Comparison of ENCODE assay signal across 8 cellular contexts in the genomic region with DNA sequence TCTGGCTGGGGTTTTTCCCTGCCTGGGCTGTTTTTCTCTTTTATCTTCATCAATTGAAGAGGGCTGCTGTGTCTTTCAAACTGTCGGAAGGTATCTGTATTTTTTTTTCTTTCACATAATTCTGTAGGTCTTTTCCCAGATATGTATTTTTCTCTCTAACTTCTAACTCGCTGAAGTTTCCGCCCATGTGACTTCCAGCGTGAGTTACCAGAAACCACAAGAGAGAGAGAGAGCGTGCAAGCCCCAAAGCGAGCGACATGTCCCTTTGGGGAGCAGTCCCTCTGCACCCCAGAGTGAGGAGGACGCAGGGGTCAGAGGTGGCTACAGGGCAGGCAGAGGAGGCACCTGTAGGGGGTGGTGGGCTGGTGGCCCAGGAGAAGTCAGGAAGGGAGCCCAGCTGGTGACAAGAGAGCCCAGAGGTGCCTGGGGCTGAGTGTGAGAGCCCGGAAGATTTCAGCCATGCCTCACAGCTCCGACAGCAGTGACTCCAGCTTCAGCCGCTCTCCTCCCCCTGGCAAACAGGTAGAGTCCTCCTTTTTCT. TPM values are rescaled to one million over a fixed set of nuclear protein-coding genes. Genes with fewer than 3 reads are reported as not detected.
A peak's percentile ranks its signal among the peaks of the same experiment; 100 is the strongest.
DNase-seq lines count a peak whose midpoint lies in the region; ATAC-seq and TF ChIP-seq lines count a peak whose summit lies in the region.

A gene with protein sequence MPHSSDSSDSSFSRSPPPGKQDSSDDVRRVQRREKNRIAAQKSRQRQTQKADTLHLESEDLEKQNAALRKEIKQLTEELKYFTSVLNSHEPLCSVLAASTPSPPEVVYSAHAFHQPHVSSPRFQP (plus strand): TSS at position 246 of the 541 bp plus-strand sequence. CDS start 214 bp downstream, at position 460.

- POLR2A ChIA-PET in HEK293T (lab: Yijun Ruan, JAX): no interaction called here

- H3K27me3 ChIP-seq in mucosa of stomach (ENCODE audit: control insufficient read depth, insufficient read depth, low read length): peaks cover 4% of the 10 kb centered on the region
- peaks cover 0 to 16% (median 0%) of the 10 kb centered on the region in 3 donors for H3K27me3 ChIP-seq in stomach
- H3K27me3 ChIP-seq in uterus: no peaks in the 10 kb centered on the region

- H3K9ac ChIP-seq in mucosa of stomach (ENCODE audit: low read length): peak within 1 kb of the TSS; percentile 79

- TF ChIP-seq CTCF in stomach (IDR thresholded peaks at IDR 0.05) (no peak), uterus (IDR thresholded peaks at IDR 0.05) (no peak)

- no peaks in the 10 kb centered on the region for H3K36me3 ChIP-seq in mucosa of stomach (ENCODE audit: control insufficient read depth, insufficient read depth, low read length)
- no peaks in the 10 kb centered on the region for H3K36me3 ChIP-seq in stomach
- H3K36me3 ChIP-seq in uterus: no peaks in the 10 kb centered on the region

- DNase-seq in GDM1 (lab: John Stamatoyannopoulos, UW) (peak; percentile 29), OCI-M1 (lab: John Stamatoyannopoulos, UW) (peak; percentile 39), stomach (peak; percentile 58), HEK293T (ENCODE audit: extremely low spot score) (no peak), uterus (no peak)
- DNase-seq in activated naive CD4-positive, alpha-beta T cell (lab: John Stamatoyannopoulos, UW): peak; percentile 46 to 53 (median 49)

- ATAC-seq in GM21786 (IDR thresholded peaks at IDR 0.05; ENCODE audit: unreplicated experiment): peak; percentile 55

- TF ChIP-seq POLR2A in stomach (IDR thresholded peaks at IDR 0.05) (peak in 1 of 4 donors; percentile 48), uterus (IDR thresholded peaks at IDR 0.05) (no peak)

- H3K4me1 ChIP-seq in mucosa of stomach (ENCODE audit: control insufficient read depth, insufficient read depth, low read length): peaks cover 32% of the 10 kb centered on the region
- H3K4me1 ChIP-seq in stomach: peaks cover 0 to 24% (median 9%) of the 10 kb centered on the region in 4 donors
- H3K4me1 ChIP-seq in uterus: no peaks in the 10 kb centered on the region

- H3K9me3 ChIP-seq in mucosa of stomach (ENCODE audit: control insufficient read depth, low read length): no peaks in the 10 kb centered on the region
- H3K9me3 ChIP-seq in stomach: no peaks in the 10 kb centered on the region
- no peaks in the 10 kb centered on the region for H3K9me3 ChIP-seq in uterus

- intact Hi-C loops in stomach (cut with DNase I; ENCODE audit: low total_unique reads): no loop called here
- intact Hi-C loops in uterus (cut with DNase I; ENCODE audit: low total_unique reads): no loop called here

- CTCF ChIA-PET in HEK293T (lab: Yijun Ruan, JAX): no interaction called here

- H3K27ac ChIP-seq in stomach: peak within 1 kb of the TSS; percentile 68 to 83 (median 77)
- H3K27ac ChIP-seq in uterus: no peak within 1 kb of the TSS

- TF ChIP-seq EP300 in stomach (IDR thresholded peaks at IDR 0.05): no peak

- H3K4me3 ChIP-seq in mucosa of stomach (ENCODE audit: low read length) (peak within 1 kb of the TSS; percentile 43), stomach (peak within 1 kb of the TSS; percentile 26 to 53 (median 46)), uterus (no peak within 1 kb of the TSS)

- 16 to 39% (median 30%) methylated on average over 9 to 11 of the region's 11 CpGs for WGBS in stomach, 5 donors

TF ChIP-seq in HEK293T, 16 proteins besides CTCF, POLR2A, EP300 and RAD21:
- TF ChIP-seq CTBP1 (IDR thresholded peaks at IDR 0.05; ENCODE audit: borderline replicate concordance) (no peak), HDGF (IDR thresholded peaks at IDR 0.05; ENCODE audit: borderline replicate concordance) (no peak), FOXA1 (IDR thresholded peaks at IDR 0.05) (no peak), FOXK2 (IDR thresholded peaks at IDR 0.05) (no peak), BHLHE40 (IDR thresholded peaks at IDR 0.05; ENCODE audit: borderline replicate concordance) (no peak), TARDBP (IDR thresholded peaks at IDR 0.05) (no peak), SP1 (IDR thresholded peaks at IDR 0.05) (no peak), FOXM1 (IDR thresholded peaks at IDR 0.05; ENCODE audit: borderline replicate concordance) (no peak), ZNF384 (IDR thresholded peaks at IDR 0.05) (no peak), ELF4 (IDR thresholded peaks at IDR 0.05) (no peak), LEF1 (IDR thresholded peaks at IDR 0.05; ENCODE audit: borderline replicate concordance) (no peak), ARNT (IDR thresholded peaks at IDR 0.05) (no peak), L3MBTL2 (conservative IDR thresholded peaks at IDR 0.05) (no peak), SUZ12 (IDR thresholded peaks at IDR 0.05) (no peak), NFRKB (IDR thresholded peaks at IDR 0.05) (no peak)
- TF ChIP-seq, protein P1, sequence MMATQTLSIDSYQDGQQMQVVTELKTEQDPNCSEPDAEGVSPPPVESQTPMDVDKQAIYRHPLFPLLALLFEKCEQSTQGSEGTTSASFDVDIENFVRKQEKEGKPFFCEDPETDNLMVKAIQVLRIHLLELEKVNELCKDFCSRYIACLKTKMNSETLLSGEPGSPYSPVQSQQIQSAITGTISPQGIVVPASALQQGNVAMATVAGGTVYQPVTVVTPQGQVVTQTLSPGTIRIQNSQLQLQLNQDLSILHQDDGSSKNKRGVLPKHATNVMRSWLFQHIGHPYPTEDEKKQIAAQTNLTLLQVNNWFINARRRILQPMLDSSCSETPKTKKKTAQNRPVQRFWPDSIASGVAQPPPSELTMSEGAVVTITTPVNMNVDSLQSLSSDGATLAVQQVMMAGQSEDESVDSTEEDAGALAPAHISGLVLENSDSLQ (IDR thresholded peaks at IDR 0.05): no peak
TF ChIP-seq in HEK293T: peak in this region for 0.

RNA-seq across cellular contexts. Expression of the gene that starts here (rescaled TPM):
- total RNA-seq in stomach: 1 to 10 TPM in 3 of 5 donors, not detected in 2; 1.3 to 4.7 (median 2.6) TPM
- 10 to 100 TPM; 10.1 to 17.7 (median 14.8) TPM for polyA plus RNA-seq in stomach
- total RNA-seq in uterus: 1 to 10 TPM in 2 of 4 donors, under 1 TPM in 1, not detected in 1; 0.28 to 6.4 (median 1.3) TPM

Comparison
In these comparisons a context has a peak if more than half of its experiments do, and no peak if none do; other contexts are left out.
1. DNase-seq: peak in GDM1 (single experiment), OCI-M1 (single experiment), activated naive CD4-positive, alpha-beta T cell (4 of 4) and stomach (single experiment); none in HEK293T (single experiment) and uterus (0 of 2).
2. H3K4me3 ChIP-seq: peak in mucosa of stomach (single experiment) and stomach (4 of 4); none in uterus (0 of 2).
3. H3K27ac ChIP-seq: peak in stomach (5 of 5); none in uterus (0 of 2).